Comparison of ENCODE assay signal across 8 cellular contexts in genomic region chr11:86218125-86219081, GRCh38. TPM values are rescaled to one million over a fixed set of nuclear protein-coding genes. Genes with fewer than 3 reads are reported as not detected.
A peak's percentile ranks its signal among the peaks of the same experiment; 100 is the strongest.
DNase-seq lines count a peak whose midpoint lies in the region; ATAC-seq and TF ChIP-seq lines count a peak whose summit lies in the region.

No MANE protein-coding gene starts in this region.

- H3K4me1 ChIP-seq in Peyer's patch, result no peaks in the 10 kb centered on the region
- peaks cover 0 to 14% (median 1%) of the 10 kb centered on the region in 4 donors for H3K4me1 ChIP-seq in tibial artery

- DNase-seq in DMS 273 treated with DMSO at 0.1 percent for 48 hours (lab: John Stamatoyannopoulos, UW), result peak; percentile 34
- peak; percentile 41 to 83 (median 65) for DNase-seq in Peyer's patch
- peak; percentile 42 for DNase-seq in activated T-helper 9 cell treated with anti-CD3 and anti-CD28 coated beads, Interleukin-2, amount 50 U/mL, for 16 hours (ENCODE audit: low read depth)
- peak; percentile 71 for DNase-seq in foreskin melanocyte
- no peak for DNase-seq in osteocyte (ENCODE audit: extremely low spot score, unreplicated experiment)
- peak; percentile 54 to 81 for DNase-seq in tibial artery

- H3K36me3 ChIP-seq in Peyer's patch (no peaks in the 10 kb centered on the region), tibial artery (no peaks in the 10 kb centered on the region)

- H3K27me3 Mint-ChIP-seq in osteocyte (ENCODE audit: unreplicated experiment), result peaks cover 14% of the 10 kb centered on the region

- TF ChIP-seq CTCF in Peyer's patch (IDR thresholded peaks at IDR 0.05), result peak; percentile 71 to 93 (median 84)
- TF ChIP-seq CTCF in osteocyte (IDR thresholded peaks at IDR 0.05), result peak; percentile 89
- TF ChIP-seq CTCF in tibial artery (IDR thresholded peaks at IDR 0.05), result peak; percentile 85 to 90

- H3K9me3 Mint-ChIP-seq in osteocyte (ENCODE audit: unreplicated experiment), result no peaks in the 10 kb centered on the region

- TF ChIP-seq RAD21 in Ishikawa (IDR thresholded peaks at IDR 0.05; ENCODE audit: low read depth), result peak; percentile 88

- peaks cover 5% of the 10 kb centered on the region for H3K4me1 Mint-ChIP-seq in osteocyte (ENCODE audit: unreplicated experiment)

- TF ChIP-seq EP300 in Ishikawa (IDR thresholded peaks at IDR 0.05; ENCODE audit: borderline replicate concordance), result no peak

- TF ChIP-seq POLR2A in Peyer's patch (IDR thresholded peaks at IDR 0.05), result no peak

- H3K27ac ChIP-seq in Peyer's patch, result peak overlapping the region in 1 of 4 donors; percentile 15
- peak overlapping the region; percentile 10 to 60 for H3K27ac ChIP-seq in tibial artery

- no peak overlapping the region for H3K27ac Mint-ChIP-seq in osteocyte (ENCODE audit: unreplicated experiment)

- H3K4me3 ChIP-seq in Peyer's patch (peak overlapping the region in 3 of 4 donors; percentile 2 to 30 (median 24)), tibial artery (peak overlapping the region; percentile 33 to 43)

- no peak overlapping the region for H3K4me3 Mint-ChIP-seq in osteocyte (ENCODE audit: unreplicated experiment)

- no peaks in the 10 kb centered on the region for H3K9me3 ChIP-seq in Peyer's patch
- no peaks in the 10 kb centered on the region for H3K9me3 ChIP-seq in tibial artery

- H3K36me3 Mint-ChIP-seq in osteocyte (ENCODE audit: unreplicated experiment), result no peaks in the 10 kb centered on the region

- intact Hi-C loops in tibial artery (cut with DNase I; ENCODE audit: low total_unique reads), result loop anchor here (10.0 kb wide), 1 partner anchor 364 kb away; the partner anchor contains the start of gene CCDC83

- H3K27me3 ChIP-seq in Peyer's patch, result no peaks in the 10 kb centered on the region
- no peaks in the 10 kb centered on the region for H3K27me3 ChIP-seq in tibial artery

- peak; percentile 44 for ATAC-seq in GM21526 (IDR thresholded peaks at IDR 0.05; ENCODE audit: low FRiP score, unreplicated experiment)

TF ChIP-seq in Ishikawa, 13 proteins besides CTCF, POLR2A, EP300 and RAD21:
- TF ChIP-seq YY1 (IDR thresholded peaks at IDR 0.05; ENCODE audit: low read depth) (no peak), REST (IDR thresholded peaks at IDR 0.05; ENCODE audit: low read depth) (no peak), TCF12 (IDR thresholded peaks at IDR 0.05; ENCODE audit: low read depth) (no peak), EGR1 (IDR thresholded peaks at IDR 0.05) (no peak), USF1 (IDR thresholded peaks at IDR 0.05) (no peak), FOXM1 (IDR thresholded peaks at IDR 0.05; ENCODE audit: borderline replicate concordance, low read depth) (no peak), MAX (IDR thresholded peaks at IDR 0.05) (no peak), CEBPB (IDR thresholded peaks at IDR 0.05) (no peak), TEAD4 (IDR thresholded peaks at IDR 0.05) (no peak; the same call in 1 of the 2 replicates)
TF ChIP-seq in Ishikawa: peak in this region for 0.

RNA-seq across cellular contexts. Expression of gene EED, which starts 26.1 kb away (rescaled TPM):
- total RNA-seq in Peyer's patch (10 to 100 TPM; 15.7 to 26.4 (median 20.7) TPM), osteocyte (16.5 and 18.5 TPM in 2 replicates)
